In genomic region chr1:40039245-40039756, GRCh38 we compare ENCODE assay signal across 8 cellular contexts. TPM values are rescaled to one million over a fixed set of nuclear protein-coding genes. Genes with fewer than 3 reads are reported as not detected.
DNase-seq lines count a peak whose midpoint lies in the region; ATAC-seq and TF ChIP-seq lines count a peak whose summit lies in the region.

No MANE protein-coding gene starts in this region.

- ATAC-seq in activated CD4-positive, CD25-positive, alpha-beta regulatory T cell treated with anti-CD3 and anti-CD28 coated beads, Interleukin-2, amount 50 U/mL, for 24 hours: no peak

- TF ChIP-seq CTCF in epithelial cell of proximal tubule (conservative IDR thresholded peaks at IDR 0.05; ENCODE audit: low read depth, low read length) (peak; percentile 15), nephron (IDR thresholded peaks at IDR 0.05; ENCODE audit: unreplicated experiment in 3 of 3) (no peak)

- in situ Hi-C loops in SK-MEL-5 (cut with HindIII; ENCODE audit: low pct_unique_long_range_greater_than_20kb, low sequenced_read_pairs): no loop called here

- H3K4me3 Mint-ChIP-seq in T-helper 1 cell treated with Interleukin-12 subunit alpha and Interleukin-12 subunit beta and Interleukin-4 antibody, amounts not matched to agents 30 μg/mL and 1 μg/mL, for 36 hours: peak overlapping the region; percentile 96
- H3K4me3 Mint-ChIP-seq in nephron: peak overlapping the region; percentile 97 to 98 (median 98)

- no peaks in the 10 kb centered on the region for H3K27me3 Mint-ChIP-seq in T-helper 1 cell treated with Interleukin-12 subunit alpha and Interleukin-12 subunit beta and Interleukin-4 antibody, amounts not matched to agents 30 μg/mL and 1 μg/mL, for 36 hours (ENCODE audit: low read depth)
- H3K27me3 Mint-ChIP-seq in nephron (ENCODE audit: low read depth): no peaks in the 10 kb centered on the region

- peaks cover 31% of the 10 kb centered on the region for H3K36me3 Mint-ChIP-seq in T-helper 1 cell treated with Interleukin-12 subunit alpha and Interleukin-12 subunit beta and Interleukin-4 antibody, amounts not matched to agents 30 μg/mL and 1 μg/mL, for 36 hours (ENCODE audit: low read depth)
- H3K36me3 Mint-ChIP-seq in nephron (ENCODE audit: low read depth): peaks cover 9% of the 10 kb centered on the region

- H3K4me3 ChIP-seq in epithelial cell of proximal tubule (ENCODE audit: low read depth, low read length): peak overlapping the region; percentile 93

- H3K9me3 Mint-ChIP-seq in T-helper 1 cell treated with Interleukin-12 subunit alpha and Interleukin-12 subunit beta and Interleukin-4 antibody, amounts not matched to agents 30 μg/mL and 1 μg/mL, for 36 hours: no peaks in the 10 kb centered on the region
- no peaks in the 10 kb centered on the region for H3K9me3 Mint-ChIP-seq in nephron

- peak overlapping the region; percentile 96 for H3K27ac Mint-ChIP-seq in T-helper 1 cell treated with Interleukin-12 subunit alpha and Interleukin-12 subunit beta and Interleukin-4 antibody, amounts not matched to agents 30 μg/mL and 1 μg/mL, for 36 hours
- H3K27ac Mint-ChIP-seq in nephron: peak overlapping the region; percentile 99

- H3K4me1 Mint-ChIP-seq in T-helper 1 cell treated with Interleukin-12 subunit alpha and Interleukin-12 subunit beta and Interleukin-4 antibody, amounts not matched to agents 30 μg/mL and 1 μg/mL, for 36 hours (ENCODE audit: low read depth): peaks cover 54% of the 10 kb centered on the region
- peaks cover 56% of the 10 kb centered on the region for H3K4me1 Mint-ChIP-seq in nephron

- DNase-seq in T-helper 1 cell (no peak), HK-2 (ENCODE audit: unreplicated experiment) (peak; percentile 11), SK-MEL-5 (ENCODE audit: low read depth, low spot score) (peak; percentile 41), epithelial cell of proximal tubule (ENCODE audit: low read depth) (no peak), ureter (ENCODE audit: low spot score) (no peak)

RNA-seq across cellular contexts. Expression of gene CAP1, which starts 1.2 kb away (rescaled TPM):
- total RNA-seq in SK-MEL-5 (2014; rRNA removed; shearing (Covaris generic)): 307 and 314 TPM in 2 replicates
- 257 and 307 TPM in 2 replicates for polyA plus RNA-seq in SK-MEL-5 (2015; cell fraction: cytosol; rRNA removed)
- polyA plus RNA-seq in SK-MEL-5 (2015; cell fraction: nucleus; rRNA removed): 115 and 151 TPM in 2 replicates
- total RNA-seq in epithelial cell of proximal tubule (342 and 577 TPM in 2 replicates), ureter (351 TPM)

RNA-seq across cellular contexts. Expression of gene PPT1, which starts 57.8 kb away (rescaled TPM):
- 110 and 126 TPM in 2 replicates for total RNA-seq in SK-MEL-5 (2014; rRNA removed; shearing (Covaris generic))
- 152 and 162 TPM in 2 replicates for polyA plus RNA-seq in SK-MEL-5 (2015; cell fraction: cytosol; rRNA removed)
- polyA plus RNA-seq in SK-MEL-5 (2015; cell fraction: nucleus; rRNA removed): 44.2 and 48.9 TPM in 2 replicates
- 29.6 and 70.8 TPM in 2 replicates for total RNA-seq in epithelial cell of proximal tubule
- 92.4 TPM for total RNA-seq in ureter

Comparison
In these comparisons a context has a peak if more than half of its experiments do, and no peak if none do; other contexts are left out.
1. DNase-seq: peak in HK-2 (single experiment) and SK-MEL-5 (single experiment); none in T-helper 1 cell (0 of 5), epithelial cell of proximal tubule (single experiment) and ureter (single experiment).